In the genomic region with DNA sequence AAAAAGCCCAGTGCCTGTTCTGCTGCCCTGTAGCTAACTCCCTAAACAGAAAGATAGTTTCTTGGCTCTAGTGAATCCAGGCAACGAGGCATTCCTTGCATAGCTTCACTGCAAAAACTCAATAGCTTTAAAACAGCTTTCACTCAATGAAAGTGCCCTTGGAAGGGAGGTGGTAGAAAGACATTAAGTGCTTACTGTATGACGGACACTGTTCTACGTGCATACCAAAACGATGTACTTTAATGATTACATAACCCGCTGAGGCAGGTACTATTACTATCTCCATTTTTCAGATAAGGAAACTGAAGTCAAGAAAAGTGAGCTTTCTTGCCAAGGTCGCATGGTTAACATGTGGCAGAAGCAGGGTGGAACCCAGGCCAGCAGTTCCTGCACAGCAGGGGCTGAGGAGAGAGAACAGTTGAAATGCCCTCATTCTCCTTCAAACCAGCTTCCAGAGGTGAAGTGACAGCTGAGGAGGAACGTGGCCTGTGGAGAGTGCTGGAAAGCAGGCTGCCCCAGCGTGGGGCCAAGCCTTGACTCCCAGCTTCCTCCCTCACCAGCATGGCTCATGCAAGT, we compare ENCODE assay signal across 9 cellular contexts.
A peak's percentile ranks its signal among the peaks of the same experiment; 100 is the strongest.
DNase-seq lines count a peak whose midpoint lies in the region; TF ChIP-seq lines count a peak whose summit lies in the region.
"Had no signal": no experiment of that assay in that cellular context is flagged by ENCODE, and none has a peak within 500 bp of the region (broad histone marks: within the 10 kb centered on the region; RNA-seq: fewer than 3 reads in every experiment).

No MANE protein-coding gene starts in this region.

- no peak overlapping the region for H3K23ac ChIP-seq in trophoblast cell (ENCODE audit: low read length)

- H4K12ac ChIP-seq in trophoblast cell (ENCODE audit: low read depth, low read length): no peak overlapping the region

- no peak overlapping the region for H2BK120ac ChIP-seq in trophoblast cell (ENCODE audit: insufficient read depth, low read length, poor library complexity)

- H2BK5ac ChIP-seq in trophoblast cell (ENCODE audit: low read depth, low read length, poor library complexity): no peak overlapping the region

- peak overlapping the region; percentile 35 for H3K9ac ChIP-seq in trophoblast cell (ENCODE audit: low read length)

- H4K8ac ChIP-seq in trophoblast cell (ENCODE audit: low read depth, low read length): no peak overlapping the region

- H3K36me3 ChIP-seq in ascending aorta (no peaks in the 10 kb centered on the region), cardiac muscle cell (no peaks in the 10 kb centered on the region), trophoblast cell (ENCODE audit: control insufficient read depth in 1 of 2, insufficient read depth in 2 of 2, low read length in 2 of 2) (peaks cover 2 to 9% of the 10 kb centered on the region in 2 experiments)

- H3K14ac ChIP-seq in trophoblast cell (ENCODE audit: low read length): no peak overlapping the region

- H2BK12ac ChIP-seq in trophoblast cell (ENCODE audit: low read length): peak overlapping the region; percentile 5

- no peak overlapping the region for H2AFZ ChIP-seq in trophoblast cell (ENCODE audit: insufficient read depth, low read length, poor library complexity)

- peaks cover 17% of the 10 kb centered on the region for H3K79me1 ChIP-seq in trophoblast cell (ENCODE audit: low read length)

- H3K4me1 ChIP-seq in ascending aorta (peaks cover 19 to 30% of the 10 kb centered on the region in 2 donors), cardiac muscle cell (ENCODE audit: low read depth) (peaks cover 31% of the 10 kb centered on the region), trophoblast cell (ENCODE audit: control insufficient read depth in 1 of 2, insufficient read depth in 2 of 2, low read length in 2 of 2) (peaks cover 17 to 28% of the 10 kb centered on the region in 2 experiments)

- TF ChIP-seq CTCF in ascending aorta (IDR thresholded peaks at IDR 0.05) (no peak), cardiac muscle cell (IDR thresholded peaks at IDR 0.05; ENCODE audit: low read depth, low read length) (no peak)

- H3K4me2 ChIP-seq in trophoblast cell (ENCODE audit: low read length): peak overlapping the region; percentile 25

- H3K27ac ChIP-seq in ascending aorta (peak overlapping the region; percentile 69 to 75), cardiac muscle cell (peak overlapping the region; percentile 86), trophoblast cell (ENCODE audit: low read depth, low read length) (peak overlapping the region; percentile 62)

- H2AK5ac ChIP-seq in trophoblast cell (ENCODE audit: low read length): no peak overlapping the region

- peaks cover 2% of the 10 kb centered on the region for H3K79me2 ChIP-seq in trophoblast cell (ENCODE audit: control insufficient read depth, insufficient read depth, low read length, poor library complexity)

- no peak overlapping the region for H3K4me3 ChIP-seq in ascending aorta
- H3K4me3 ChIP-seq in cardiac muscle cell: no peak overlapping the region
- no peak overlapping the region for H3K4me3 ChIP-seq in trophoblast cell (ENCODE audit: low read depth, low read length)

- no CpG with 5 or more reads among the region's 8 CpGs for WGBS in trophoblast cell (ENCODE audit: extremely low coverage, insufficient coverage, insufficient read length)

- no peak overlapping the region for H3K4ac ChIP-seq in trophoblast cell (ENCODE audit: low read depth, low read length)

- H3K9me3 ChIP-seq in ascending aorta: no peaks in the 10 kb centered on the region
- no peaks in the 10 kb centered on the region for H3K9me3 ChIP-seq in cardiac muscle cell (ENCODE audit: low read depth)
- H3K9me3 ChIP-seq in trophoblast cell (ENCODE audit: insufficient read depth, low read depth, low read length): peaks cover 2% of the 10 kb centered on the region

- no peak overlapping the region for H3K18ac ChIP-seq in trophoblast cell (ENCODE audit: low read length)

- no peaks in the 10 kb centered on the region for H3K27me3 ChIP-seq in ascending aorta
- H3K27me3 ChIP-seq in cardiac muscle cell: no peaks in the 10 kb centered on the region
- no peaks in the 10 kb centered on the region for H3K27me3 ChIP-seq in trophoblast cell (ENCODE audit: insufficient read depth, low read length)

- peak overlapping the region; percentile 80 for H4K91ac ChIP-seq in trophoblast cell (ENCODE audit: low read depth, low read length)

- peak; percentile 26 for DNase-seq in AG20443 (ENCODE audit: low spot score)
- DNase-seq in ascending aorta (ENCODE audit: low spot score in 2 of 2): no peak
- peak; percentile 41 to 76 for DNase-seq in cardiac muscle cell (ENCODE audit: low read depth in 1 of 2, low spot score in 1 of 2)
- DNase-seq in trophoblast cell: peak; percentile 83 to 91
- DNase-seq in central memory CD4-positive, alpha-beta T cell: no peak
- no peak for DNase-seq in NCI-H146 (lab: John Stamatoyannopoulos, UW)
- DNase-seq in NCI-H2107 (lab: John Stamatoyannopoulos, UW): no peak
- DNase-seq in SKM-1 treated with dmso at 0.1 percent for 144 hours (lab: John Stamatoyannopoulos, UW; ENCODE audit: unreplicated experiment): no peak
- DNase-seq: activated CD8-positive, alpha-beta T cell treated with anti-CD3 and anti-CD28 coated beads, Interleukin-2, amount 10 ng/mL, durations not matched to agents 7 days and 5 days had no signal

- intact Hi-C loops in ascending aorta (cut with DNase I): loop anchor here (5.0 kb wide), 3 partner anchors 105 to 635 kb away; no protein-coding TSS in a partner anchor

Comparison
In these comparisons a context has a peak if more than half of its experiments do, and no peak if none do; other contexts are left out.
1. DNase-seq: peak in AG20443 (single experiment), cardiac muscle cell (2 of 2) and trophoblast cell (2 of 2); none in ascending aorta (0 of 2), central memory CD4-positive, alpha-beta T cell (single experiment), NCI-H146 (single experiment), NCI-H2107 (single experiment) and SKM-1 treated with dmso at 0.1 percent for 144 hours (single experiment).
2. Peak in every context shown above with its lines, with median percentiles within 50 percentile points of each other: H3K27ac ChIP-seq.